2 cellular contexts compared by ENCODE assay signal in the genomic region with DNA sequence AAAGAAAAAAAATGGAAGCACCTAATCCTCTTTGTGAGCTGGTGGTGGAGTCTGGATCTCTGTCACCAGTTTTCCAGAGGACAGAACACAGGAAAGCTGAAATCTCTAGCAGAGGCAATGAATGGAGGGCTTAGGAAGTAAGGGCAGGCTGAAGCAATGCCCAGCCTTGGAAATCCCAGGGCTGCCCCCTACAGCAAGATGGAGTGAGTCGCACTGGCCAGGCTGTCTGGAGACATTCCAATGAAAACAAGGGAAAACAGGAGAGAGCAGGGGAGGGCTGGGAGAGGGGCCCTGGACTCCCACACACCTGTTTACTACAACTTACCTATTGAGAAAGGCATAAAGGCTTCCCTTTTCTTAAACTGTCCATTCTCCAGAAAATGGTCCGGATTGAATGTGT.
TF ChIP-seq lines count a peak whose summit lies in the region.

No MANE protein-coding gene starts in this region.

TF ChIP-seq in Ishikawa, 13 proteins besides CTCF, POLR2A, EP300 and RAD21 (continued from another document):
- TF ChIP-seq TCF12 (IDR thresholded peaks at IDR 0.05; ENCODE audit: low read depth) (no peak), EGR1 (IDR thresholded peaks at IDR 0.05) (no peak), CEBPB (IDR thresholded peaks at IDR 0.05) (no peak), ZBTB7A (IDR thresholded peaks at IDR 0.05; ENCODE audit: low read depth) (no peak), TEAD4 (IDR thresholded peaks at IDR 0.05) (no peak), TAF1 (IDR thresholded peaks at IDR 0.05; ENCODE audit: low read depth) (no peak)
- TF ChIP-seq, protein P1, sequence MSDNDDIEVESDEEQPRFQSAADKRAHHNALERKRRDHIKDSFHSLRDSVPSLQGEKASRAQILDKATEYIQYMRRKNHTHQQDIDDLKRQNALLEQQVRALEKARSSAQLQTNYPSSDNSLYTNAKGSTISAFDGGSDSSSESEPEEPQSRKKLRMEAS (IDR thresholded peaks at IDR 0.05), result no peak
TF ChIP-seq in Ishikawa: peak in this region for 0.

TF ChIP-seq in WTC11, 78 proteins besides CTCF, POLR2A, EP300 and RAD21 (continued from another document):
- no peak for TF ChIP-seq ESRRA (CRISPR knock-in tag; IDR thresholded peaks at IDR 0.05; ENCODE audit: borderline replicate concordance)
- TF ChIP-seq ZNF263 (CRISPR knock-in tag; IDR thresholded peaks at IDR 0.05; ENCODE audit: low read depth), result no peak
- TF ChIP-seq RELA (CRISPR knock-in tag; IDR thresholded peaks at IDR 0.05; ENCODE audit: borderline replicate concordance), result no peak
- no peak for TF ChIP-seq MYBL2 (CRISPR knock-in tag; IDR thresholded peaks at IDR 0.05)
- no peak for TF ChIP-seq NR1H2 (CRISPR knock-in tag; IDR thresholded peaks at IDR 0.05)
- TF ChIP-seq, protein P2, sequence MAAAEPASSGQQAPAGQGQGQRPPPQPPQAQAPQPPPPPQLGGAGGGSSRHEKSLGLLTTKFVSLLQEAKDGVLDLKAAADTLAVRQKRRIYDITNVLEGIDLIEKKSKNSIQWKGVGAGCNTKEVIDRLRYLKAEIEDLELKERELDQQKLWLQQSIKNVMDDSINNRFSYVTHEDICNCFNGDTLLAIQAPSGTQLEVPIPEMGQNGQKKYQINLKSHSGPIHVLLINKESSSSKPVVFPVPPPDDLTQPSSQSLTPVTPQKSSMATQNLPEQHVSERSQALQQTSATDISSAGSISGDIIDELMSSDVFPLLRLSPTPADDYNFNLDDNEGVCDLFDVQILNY (CRISPR knock-in tag; IDR thresholded peaks at IDR 0.05), result no peak
